Comparison of ENCODE assay signal across 21 cellular contexts in the genomic region with DNA sequence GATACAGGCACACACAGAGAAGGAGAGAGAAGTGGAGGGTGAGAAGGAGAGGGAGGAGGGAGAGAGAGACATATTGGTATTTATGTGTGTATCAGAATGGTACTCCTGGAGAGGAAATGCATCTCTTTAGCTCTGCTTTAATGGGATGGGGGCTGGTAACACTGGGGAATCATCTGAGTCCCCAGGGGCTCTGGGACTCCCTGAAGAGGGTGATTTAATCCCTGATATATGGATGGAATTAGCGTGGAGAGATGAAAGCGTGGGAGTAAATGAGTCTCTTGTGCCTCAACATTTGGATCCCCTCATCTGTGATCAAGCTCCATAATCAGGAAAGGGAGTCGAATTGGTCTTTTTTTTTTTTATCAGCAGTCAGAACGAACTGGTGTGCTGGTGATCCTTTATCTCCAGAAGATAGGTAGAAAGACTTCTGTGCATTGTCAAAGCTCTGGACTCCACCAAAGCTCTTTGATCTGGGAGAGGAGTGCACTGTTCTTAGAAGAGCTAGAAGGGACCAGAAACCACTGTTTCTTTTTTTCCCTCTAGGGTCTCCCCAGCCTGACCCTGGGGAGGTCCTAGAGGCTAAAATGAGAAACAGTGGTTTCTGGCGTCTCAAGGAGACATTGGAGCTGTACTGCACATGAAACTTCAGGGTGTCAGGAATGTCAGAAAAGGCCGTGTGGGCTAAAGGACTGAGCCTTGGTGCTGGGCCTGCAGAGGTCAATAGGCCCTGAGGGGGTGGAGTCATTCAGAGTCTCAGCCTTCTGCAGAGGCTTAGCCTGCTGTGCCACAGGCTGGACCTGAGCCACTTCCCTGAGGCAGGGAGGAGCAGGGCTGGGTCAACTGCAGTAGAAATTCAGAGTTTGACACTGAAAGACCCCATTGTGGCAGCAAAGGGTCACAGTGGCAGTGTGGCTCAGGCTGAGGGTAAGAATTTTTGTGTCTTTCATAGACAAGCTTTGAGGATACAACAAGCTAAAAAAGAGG.
DNase-seq lines count a peak whose midpoint lies in the region; TF ChIP-seq lines count a peak whose summit lies in the region.
"Had no signal": no experiment of that assay in that cellular context is flagged by ENCODE, and none has a peak within 500 bp of the region (broad histone marks: within the 10 kb centered on the region; RNA-seq: fewer than 3 reads in every experiment).

No MANE protein-coding gene starts in this region.

- no peak overlapping the region for H3K4me3 Mint-ChIP-seq in neural progenitor cell
- H3K4me3 Mint-ChIP-seq: activated naive CD8-positive, alpha-beta T cell treated with anti-CD3 and anti-CD28 coated beads, Interleukin-2, amount 10 ng/mL, durations not matched to agents 7 days and 5 days; activated T-helper 1 cell treated with anti-CD3 and anti-CD28 coated beads, Interleukin-12 subunit alpha, Interleukin-12 subunit beta, Interleukin-2, Interleukin-4 antibody, amounts not matched to agents 30 ng/mL and 10 ng/mL and 1 ng/mL, durations not matched to agents 14 hours and 24 hours and 36 hours; HFFc6 had no signal

- no peak overlapping the region for H3K27ac ChIP-seq in neural progenitor cell
- H3K27ac ChIP-seq: esophagus muscularis mucosa, RWPE1, upper lobe of left lung had no signal

- H2AFZ ChIP-seq in neural progenitor cell (replicated peaks), result no peak overlapping the region

- no peaks in the 10 kb centered on the region for H3K9me3 ChIP-seq in neural progenitor cell (ENCODE audit: low read depth)
- H3K9me3 ChIP-seq: esophagus muscularis mucosa, upper lobe of left lung had no signal

- no peaks in the 10 kb centered on the region for H3K27me3 Mint-ChIP-seq in neural progenitor cell (ENCODE audit: insufficient read depth, low read depth)
- H3K27me3 Mint-ChIP-seq: activated naive CD8-positive, alpha-beta T cell treated with anti-CD3 and anti-CD28 coated beads, Interleukin-2, amount 10 ng/mL, durations not matched to agents 7 days and 5 days; progenitor cell of endocrine pancreas had no signal

- no peak overlapping the region for H3K4me2 ChIP-seq in neural progenitor cell

- no peaks in the 10 kb centered on the region for H3K36me3 ChIP-seq in neural progenitor cell
- H3K36me3 ChIP-seq: esophagus muscularis mucosa, upper lobe of left lung had no signal

- H3K36me3 Mint-ChIP-seq in neural progenitor cell, result no peaks in the 10 kb centered on the region
- H3K36me3 Mint-ChIP-seq: activated naive CD8-positive, alpha-beta T cell treated with anti-CD3 and anti-CD28 coated beads, Interleukin-2, amount 10 ng/mL, durations not matched to agents 7 days and 5 days had no signal

- no peaks in the 10 kb centered on the region for H3K4me1 ChIP-seq in neural progenitor cell
- H3K4me1 ChIP-seq: esophagus muscularis mucosa, upper lobe of left lung had no signal

- H3K27ac Mint-ChIP-seq in neural progenitor cell, result peak overlapping the region; percentile 43
- H3K27ac Mint-ChIP-seq: activated naive CD8-positive, alpha-beta T cell treated with anti-CD3 and anti-CD28 coated beads, Interleukin-2, amount 10 ng/mL, durations not matched to agents 7 days and 5 days; activated T-helper 1 cell treated with anti-CD3 and anti-CD28 coated beads, Interleukin-12 subunit alpha, Interleukin-12 subunit beta, Interleukin-2, Interleukin-4 antibody, amounts not matched to agents 30 ng/mL and 10 ng/mL and 1 ng/mL, durations not matched to agents 14 hours and 24 hours and 36 hours; HFFc6; progenitor cell of endocrine pancreas had no signal

- peaks cover 3% of the 10 kb centered on the region for H3K9me3 Mint-ChIP-seq in neural progenitor cell
- H3K9me3 Mint-ChIP-seq: activated T-helper 1 cell treated with anti-CD3 and anti-CD28 coated beads, Interleukin-12 subunit alpha, Interleukin-12 subunit beta, Interleukin-2, Interleukin-4 antibody, amounts not matched to agents 30 ng/mL and 10 ng/mL and 1 ng/mL, durations not matched to agents 14 hours and 24 hours and 36 hours; HFFc6 had no signal

- H3K4me3 ChIP-seq in neural progenitor cell, result no peak overlapping the region
- H3K4me3 ChIP-seq: esophagus muscularis mucosa, upper lobe of left lung had no signal

- H3F3A ChIP-seq in neural progenitor cell (ENCODE audit: low read depth), result no peaks in the 10 kb centered on the region

- H3K4me1 Mint-ChIP-seq in neural progenitor cell, result peaks cover 21% of the 10 kb centered on the region
- H3K4me1 Mint-ChIP-seq: activated naive CD8-positive, alpha-beta T cell treated with anti-CD3 and anti-CD28 coated beads, Interleukin-2, amount 10 ng/mL, durations not matched to agents 7 days and 5 days had no signal

- no peaks in the 10 kb centered on the region for H3K79me2 ChIP-seq in neural progenitor cell (ENCODE audit: low read depth)

- TF ChIP-seq CTCF in neural progenitor cell (IDR thresholded peaks at IDR 0.05), result no peak

- H4K20me1 ChIP-seq in neural progenitor cell (ENCODE audit: low read depth), result no peaks in the 10 kb centered on the region

- no peaks in the 10 kb centered on the region for H3K27me3 ChIP-seq in neural progenitor cell
- H3K27me3 ChIP-seq: esophagus muscularis mucosa, upper lobe of left lung had no signal

- no peak overlapping the region for H3K9ac ChIP-seq in neural progenitor cell

- DNase-seq in EL (peak; percentile 50), M059J (ENCODE audit: low read depth) (peak; percentile 50), ecto neural progenitor cell (ENCODE audit: low spot score) (peak; percentile 59), neural progenitor cell (ENCODE audit: low spot score) (peak; percentile 3), D341Med (ENCODE audit: low spot score) (no peak), DMS 273 (lab: John Stamatoyannopoulos, UW; ENCODE audit: unreplicated experiment) (no peak), SIG-M5 (lab: John Stamatoyannopoulos, UW) (no peak)
- DNase-seq: activated CD4-positive, alpha-beta T cell treated with anti-CD3 and anti-CD28 coated beads for 48 hours; activated naive CD8-positive, alpha-beta T cell treated with anti-CD3 and anti-CD28 coated beads, Interleukin-2, amount 10 ng/mL, durations not matched to agents 7 days and 5 days; effector memory CD4-positive, alpha-beta T cell; HFFc6; NCI-H1694; NCI-H345; small intestine; stimulated activated CD4-positive, alpha-beta T cell treated with anti-CD3 and anti-CD28 coated beads, Interleukin-4, amount 100 ng/mL, for 1 hour; SW 1271; upper lobe of left lung had no signal

Comparison
In these comparisons a context has a peak if more than half of its experiments do, and no peak if none do; other contexts are left out.
1. DNase-seq: peak in EL (single experiment), M059J (single experiment), ecto neural progenitor cell (single experiment) and neural progenitor cell (single experiment); none in D341Med (single experiment), DMS 273 (single experiment) and SIG-M5 (single experiment).